ENCODE assay signal across 9 cellular contexts in genomic region chr1:174800221-174800791, GRCh38.
DNase-seq lines count a peak whose midpoint lies in the region; ATAC-seq and TF ChIP-seq lines count a peak whose summit lies in the region.
"Had no signal": no experiment of that assay in that cellular context is flagged by ENCODE, and none has a peak within 500 bp of the region (broad histone marks: within the 10 kb centered on the region; RNA-seq: fewer than 3 reads in every experiment).

No MANE protein-coding gene starts in this region.

- DNase-seq in AG04449 (ENCODE audit: low read depth, low spot score) (no peak), heart right ventricle (no peak), putamen (ENCODE audit: low spot score) (peak; percentile 52), NOMO-1 treated with DMSO at 0.1 percent for 48 hours (lab: John Stamatoyannopoulos, UW; ENCODE audit: unreplicated experiment) (no peak), cortex of kidney (lab: John Stamatoyannopoulos, UW) (no peak), progenitor cell of endocrine pancreas (ENCODE audit: low spot score, unreplicated experiment) (no peak)

- H3K9me3 ChIP-seq in heart right ventricle, result no peaks in the 10 kb centered on the region

- CTCF ChIA-PET in AG04449 (lab: Yijun Ruan, JAX), result interaction anchor here (0.9 to 1.1 kb wide), 3 partner anchors 9 to 199 kb away, joined by 3 to 4 read pairs (median 3); no protein-coding TSS in a partner anchor

- no peak overlapping the region for H3K27ac Mint-ChIP-seq in activated T-helper 17 cell treated with anti-CD3 and anti-CD28 coated beads, Interleukin-2, amount 50 U/mL, for 72 hours
- no peak overlapping the region for H3K27ac Mint-ChIP-seq in progenitor cell of endocrine pancreas
- H3K27ac Mint-ChIP-seq: dendritic cell treated with granulocyte-macrophage colony-stimulating factor and Interleukin-4, amounts not matched to agents 40 ng/mL and 50 ng/mL, for 4 days had no signal

- peaks cover 0 to 26% (median 16%) of the 10 kb centered on the region in 9 donors for H3K4me1 ChIP-seq in heart right ventricle

- ATAC-seq in GM21723 (IDR thresholded peaks at IDR 0.05; ENCODE audit: unreplicated experiment), result peak; percentile 17
- peak; percentile 6 for ATAC-seq in activated T-helper 17 cell treated with anti-CD3 and anti-CD28 coated beads, Interleukin-2, amount 50 U/mL, for 72 hours (replicated peaks)
- peak in 6 of 8 donors; percentile 9 to 47 (median 24) for ATAC-seq in heart right ventricle

- no peak overlapping the region for H3K4me3 Mint-ChIP-seq in activated T-helper 17 cell treated with anti-CD3 and anti-CD28 coated beads, Interleukin-2, amount 50 U/mL, for 72 hours
- no peak overlapping the region for H3K4me3 Mint-ChIP-seq in progenitor cell of endocrine pancreas (ENCODE audit: low read depth)
- H3K4me3 Mint-ChIP-seq: dendritic cell treated with granulocyte-macrophage colony-stimulating factor and Interleukin-4, amounts not matched to agents 40 ng/mL and 50 ng/mL, for 4 days had no signal

- H3K4me3 ChIP-seq in AG04449 (ENCODE audit: low read depth, low read length) (peak overlapping the region; percentile 63), heart right ventricle (peak overlapping the region in 9 of 10 donors; percentile 27 to 67 (median 57))

- peaks cover 4% of the 10 kb centered on the region for H3K4me1 Mint-ChIP-seq in activated T-helper 17 cell treated with anti-CD3 and anti-CD28 coated beads, Interleukin-2, amount 50 U/mL, for 72 hours
- H3K4me1 Mint-ChIP-seq in progenitor cell of endocrine pancreas (ENCODE audit: low read depth), result peaks cover 7% of the 10 kb centered on the region

- H3K36me3 ChIP-seq in heart right ventricle, result no peaks in the 10 kb centered on the region

- H3K27ac ChIP-seq in heart right ventricle, result peak overlapping the region in 6 of 10 donors; percentile 25 to 77 (median 44)

- POLR2A ChIA-PET in AG04449 (lab: Yijun Ruan, JAX), result interaction anchor here (0.8 to 1.5 kb wide), 4 partner anchors 10 to 199 kb away, joined by 3 to 10 read pairs (median 6); partner anchors contain the start of gene CACYBP

- intact Hi-C loops in heart right ventricle (cut with DNase I), result no loop called here

- H3K27me3 Mint-ChIP-seq in activated T-helper 17 cell treated with anti-CD3 and anti-CD28 coated beads, Interleukin-2, amount 50 U/mL, for 72 hours, result no peaks in the 10 kb centered on the region
- no peaks in the 10 kb centered on the region for H3K27me3 Mint-ChIP-seq in progenitor cell of endocrine pancreas
- H3K27me3 Mint-ChIP-seq: dendritic cell treated with granulocyte-macrophage colony-stimulating factor and Interleukin-4, amounts not matched to agents 40 ng/mL and 50 ng/mL, for 4 days had no signal

- WGBS in heart right ventricle, 2 donors, result 20 to 38% methylated on average over 10 of the region's 10 CpGs

- no peaks in the 10 kb centered on the region for H3K9me3 Mint-ChIP-seq in activated T-helper 17 cell treated with anti-CD3 and anti-CD28 coated beads, Interleukin-2, amount 50 U/mL, for 72 hours
- H3K9me3 Mint-ChIP-seq in progenitor cell of endocrine pancreas (ENCODE audit: low read depth), result no peaks in the 10 kb centered on the region
- H3K9me3 Mint-ChIP-seq: dendritic cell treated with granulocyte-macrophage colony-stimulating factor and Interleukin-4, amounts not matched to agents 40 ng/mL and 50 ng/mL, for 4 days had no signal

- no peaks in the 10 kb centered on the region for H3K36me3 Mint-ChIP-seq in activated T-helper 17 cell treated with anti-CD3 and anti-CD28 coated beads, Interleukin-2, amount 50 U/mL, for 72 hours (ENCODE audit: low read depth)
- H3K36me3 Mint-ChIP-seq in progenitor cell of endocrine pancreas (ENCODE audit: insufficient read depth), result no peaks in the 10 kb centered on the region

- H3K27me3 ChIP-seq in heart right ventricle, result no peaks in the 10 kb centered on the region

- TF ChIP-seq CTCF in AG04449 (IDR thresholded peaks at IDR 0.05; ENCODE audit: insufficient read depth, low read length, missing control alignments) (no peak), heart right ventricle (IDR thresholded peaks at IDR 0.05) (no peak), progenitor cell of endocrine pancreas (IDR thresholded peaks at IDR 0.05; ENCODE audit: unreplicated experiment) (no peak)
